Comparison of ENCODE assay signal across 15 cellular contexts in the genomic region with DNA sequence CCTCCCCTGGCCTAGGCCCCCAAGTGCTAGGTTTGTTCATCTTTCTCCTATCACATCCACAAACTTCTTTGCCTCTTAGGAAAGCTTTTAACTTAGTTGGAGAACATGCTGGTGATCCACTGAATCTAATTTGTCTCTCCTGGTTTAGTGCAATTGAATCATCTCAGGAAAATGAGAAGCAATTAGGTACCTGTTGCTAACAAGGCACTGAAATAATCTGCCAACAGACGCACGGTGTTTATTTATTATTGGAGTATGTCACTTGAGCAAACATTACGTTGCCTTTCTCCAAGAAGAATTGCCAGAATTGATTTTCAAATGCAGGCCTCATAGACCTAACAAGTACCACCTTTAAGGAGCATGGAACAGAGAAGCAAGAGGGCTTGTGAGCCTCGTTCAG.
"Had no signal": no experiment of that assay in that cellular context is flagged by ENCODE, and none has a peak within 500 bp of the region (broad histone marks: within the 10 kb centered on the region; RNA-seq: fewer than 3 reads in every experiment).

No MANE protein-coding gene starts in this region.

- H3K4me3 Mint-ChIP-seq: activated CD8-positive, alpha-beta memory T cell treated with anti-CD3 and anti-CD28 coated beads, Interleukin-2, amount 10 ng/mL, durations not matched to agents 7 days and 5 days; activated T-cell treated with anti-CD3 and anti-CD28 coated beads, Interleukin-2, amount 50 U/mL, for 4 hours; endodermal cell; neural crest cell had no signal

- H3K9me3 Mint-ChIP-seq: activated naive CD4-positive, alpha-beta T cell treated with anti-CD3 and anti-CD28 coated beads, Interleukin-2, amount 50 U/mL, for 72 hours; activated T-cell treated with anti-CD3 and anti-CD28 coated beads, Interleukin-2, amount 50 U/mL, for 4 hours; neural crest cell had no signal

- H3K27ac Mint-ChIP-seq: activated CD8-positive, alpha-beta memory T cell treated with anti-CD3 and anti-CD28 coated beads, Interleukin-2, amount 10 ng/mL, durations not matched to agents 7 days and 5 days; activated naive CD4-positive, alpha-beta T cell treated with anti-CD3 and anti-CD28 coated beads, Interleukin-2, amount 50 U/mL, for 72 hours; endodermal cell had no signal

- H3K27me3 Mint-ChIP-seq: activated CD8-positive, alpha-beta memory T cell treated with anti-CD3 and anti-CD28 coated beads, Interleukin-2, amount 10 ng/mL, durations not matched to agents 7 days and 5 days had no signal

- H3K27me3 ChIP-seq: sigmoid colon, transverse colon had no signal

- H3K4me3 ChIP-seq: sigmoid colon, transverse colon had no signal

- DNase-seq: activated CD8-positive, alpha-beta memory T cell treated with anti-CD3 and anti-CD28 coated beads, Interleukin-2, amount 10 ng/mL, durations not matched to agents 7 days and 5 days; activated effector memory CD4-positive, alpha-beta T cell treated with anti-CD3 and anti-CD28 coated beads, Interleukin-2, amount 50 U/mL, for 16 hours; activated T-cell treated with anti-CD3 and anti-CD28 coated beads, Interleukin-2, amount 50 U/mL, for 4 hours; amygdala; endodermal cell; erythroblast; hippocampal formation; sigmoid colon; stimulated activated CD4-positive, alpha-beta T cell treated with anti-CD3 and anti-CD28 coated beads, Interleukin-12 subunit alpha, Interleukin-12 subunit beta, amount 100 ng/mL, for 4 hours; stimulated activated naive CD4-positive, alpha-beta T cell; substantia nigra; transverse colon had no signal

- H3K27ac ChIP-seq: transverse colon had no signal

- ATAC-seq: activated CD4-positive, CD25-positive, alpha-beta regulatory T cell treated with anti-CD3 and anti-CD28 coated beads, Interleukin-2, amount 50 U/mL, for 24 hours; activated CD8-positive, alpha-beta memory T cell treated with anti-CD3 and anti-CD28 coated beads, Interleukin-2, amount 10 ng/mL, durations not matched to agents 7 days and 5 days; activated naive CD4-positive, alpha-beta T cell treated with anti-CD3 and anti-CD28 coated beads, Interleukin-2, amount 50 U/mL, for 72 hours; activated T-cell treated with anti-CD3 and anti-CD28 coated beads, Interleukin-2, amount 50 U/mL, for 4 hours had no signal
